ENCODE assay signal across 24 cellular contexts in genomic region chr3:60798456-60798855, GRCh38.
"Had no signal": no experiment of that assay in that cellular context is flagged by ENCODE, and none has a peak within 500 bp of the region (broad histone marks: within the 10 kb centered on the region; RNA-seq: fewer than 3 reads in every experiment).

No MANE protein-coding gene starts in this region.

- DNase-seq: activated CD4-positive, alpha-beta memory T cell treated with anti-CD3 and anti-CD28 coated beads for 36 hours; activated CD4-positive, alpha-beta T cell treated with anti-CD3 and anti-CD28 coated beads for 36 hours; activated CD4-positive, alpha-beta T cell treated with anti-CD3 and anti-CD28 coated beads, Interleukin-2, amount 10 ng/mL, durations not matched to agents 24 days and 14 days; activated CD4-positive, CD25-positive, alpha-beta regulatory T cell; activated CD4-positive, CD25-positive, alpha-beta regulatory T cell treated with anti-CD3 and anti-CD28 coated beads, Interleukin-2, amount 50 U/mL, for 72 hours; activated CD8-positive, alpha-beta memory T cell treated with anti-CD3 and anti-CD28 coated beads, Interleukin-2, amount 10 ng/mL, durations not matched to agents 7 days and 5 days; activated CD8-positive, alpha-beta memory T cell treated with anti-CD3 and anti-CD28 coated beads, Interleukin-2, amount 50 U/mL, for 4 hours; activated CD8-positive, alpha-beta T cell treated with anti-CD3 and anti-CD28 coated beads, Interleukin-2, amount 10 ng/mL, durations not matched to agents 7 days and 5 days; activated effector memory CD4-positive, alpha-beta T cell treated with anti-CD3 and anti-CD28 coated beads, Interleukin-2, amount 50 U/mL, for 16 hours; activated naive CD4-positive, alpha-beta T cell treated with anti-CD3 and anti-CD28 coated beads for 36 hours; activated naive CD8-positive, alpha-beta T cell treated with anti-CD3 and anti-CD28 coated beads for 36 hours; activated naive CD8-positive, alpha-beta T cell treated with anti-CD3 and anti-CD28 coated beads, Interleukin-2, amount 50 U/mL, for 24 hours; activated T-cell treated with anti-CD3 and anti-CD28 coated beads, Interleukin-2, amount 50 U/mL, for 1 hour; activated T-cell treated with anti-CD3 and anti-CD28 coated beads, Interleukin-2, amount 50 U/mL, for 48 hours; adrenal gland; amygdala; aorta; body of pancreas; caudate nucleus; cortex of kidney; effector CD8-positive, alpha-beta T cell; esophagus squamous epithelium; head of caudate nucleus; T-helper 2 cell had no signal
